In the genomic region with DNA sequence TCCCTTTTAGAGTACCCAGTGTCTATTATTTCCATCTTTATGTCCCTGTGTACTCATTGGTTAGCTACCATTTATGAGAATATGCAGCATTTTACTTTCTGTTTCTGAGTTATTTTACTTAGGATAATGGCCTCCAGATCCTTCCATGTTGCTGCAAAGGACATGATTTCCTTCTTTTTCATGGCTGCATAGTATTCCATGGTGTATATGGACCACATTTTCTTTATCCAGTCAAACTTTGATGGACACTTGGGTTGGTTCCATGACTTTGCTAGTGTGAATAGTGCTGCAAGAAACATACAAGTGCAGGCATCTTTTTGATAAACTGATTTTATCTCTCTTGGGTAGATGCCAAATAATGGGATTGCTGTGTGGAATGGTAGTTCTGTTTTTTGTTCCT, we compare ENCODE assay signal across 25 cellular contexts. TPM values are rescaled to one million over a fixed set of nuclear protein-coding genes. Genes with fewer than 3 reads are reported as not detected.
DNase-seq lines count a peak whose midpoint lies in the region; ATAC-seq, FAIRE-seq and TF ChIP-seq lines count a peak whose summit lies in the region.
"Had no signal": no experiment of that assay in that cellular context is flagged by ENCODE, and none has a peak within 500 bp of the region (broad histone marks: within the 10 kb centered on the region; RNA-seq: fewer than 3 reads in every experiment).

No MANE protein-coding gene starts in this region.

- TF ChIP-seq EP300 in H1 (IDR thresholded peaks at IDR 0.05; ENCODE audit: borderline replicate concordance in 1 of 2, low read depth in 2 of 2, low read length in 2 of 2), result no peak

- H2BK15ac ChIP-seq in H1 (ENCODE audit: low read length), result no peak overlapping the region

- no peak overlapping the region for H2AK5ac ChIP-seq in H1 (ENCODE audit: low read depth, low read length)

- no peak overlapping the region for H3K23ac ChIP-seq in H1 (ENCODE audit: insufficient read length)

- DNase-seq in activated T-cell treated with anti-CD3 and anti-CD28 coated beads, Interleukin-2, amount 50 U/mL, for 72 hours, result no peak
- DNase-seq in activated T-cell treated with anti-CD3 and anti-CD28 coated beads, Interleukin-2, amount 50 U/mL, for 48 hours, result no peak
- DNase-seq in HCT116 (ENCODE audit: low read depth, low spot score), result no peak
- DNase-seq in H1 (ENCODE audit: low read depth in 1 of 2, low spot score in 2 of 2), result no peak
- no peak for DNase-seq in NCI-H128 (lab: John Stamatoyannopoulos, UW; ENCODE audit: unreplicated experiment)
- DNase-seq in islet precursor cell, result no peak
- DNase-seq: ACHN; AML-193; BE2C; CD4-positive, alpha-beta T cell; CD8-positive, alpha-beta memory T cell; DMS 273 treated with DMSO at 0.1 percent for 48 hours; DMS79; GF-D8; GOT3; H7; HCEC 1CT; HFFc6 had no signal

- FAIRE-seq in H1 (lab: Jason Lieb, UNC), result no peak
- FAIRE-seq: A204.1, D721Med, GM12891, GM18507 had no signal

- H3K14ac ChIP-seq in H1 (ENCODE audit: insufficient read length), result no peak overlapping the region

- TF ChIP-seq POLR2A in HCT116 (IDR thresholded peaks at IDR 0.05; ENCODE audit: borderline replicate concordance, extremely low read depth, insufficient read depth, insufficient read length), result no peak
- no peak for TF ChIP-seq POLR2A in H1 (IDR thresholded peaks at IDR 0.05; ENCODE audit: control extremely low read depth in 1 of 2, low read depth in 2 of 2, low read length in 2 of 2)

- no peak overlapping the region for H3K27ac ChIP-seq in HCT116 (ENCODE audit: low read depth, low read length)
- H3K27ac ChIP-seq in H1 (ENCODE audit: low read depth, low read length), result no peak overlapping the region
- H3K27ac ChIP-seq: 22Rv1; BLaER1 treated with 17β-estradiol and CSF1 and Interleukin-3, amounts not matched to agents 10 nM and 100 nM had no signal

- H4K20me1 ChIP-seq in HCT116 (ENCODE audit: insufficient read depth), result peaks cover 55% of the 10 kb centered on the region
- no peaks in the 10 kb centered on the region for H4K20me1 ChIP-seq in H1 (replicated peaks in 1 of 2; ENCODE audit: control insufficient read depth in 1 of 2, insufficient read depth in 2 of 2, low read length in 2 of 2)

- no peak overlapping the region for H4K5ac ChIP-seq in H1 (ENCODE audit: insufficient read length, low read depth, low read length)

- H3K4me1 ChIP-seq in HCT116 (ENCODE audit: control insufficient read depth in 1 of 2, insufficient read depth in 2 of 2, low read length in 2 of 2) (peaks cover under 1 to 31% of the 10 kb centered on the region in 2 experiments; a peak in 3 of 4 replicates), H1 (replicated peaks in 1 of 4; ENCODE audit: control insufficient read depth in 3 of 4, insufficient read depth in 4 of 4, low read length in 3 of 4) (0 out of 7 replicates have a peak, but pooled peaks cover 0 to 2% (median 0%) of the 10 kb centered on the region in 4 experiments)
- H3K4me1 ChIP-seq: BE2C; BLaER1 treated with 17β-estradiol and CSF1 and Interleukin-3, amounts not matched to agents 10 nM and 100 nM had no signal

- H3K4me3 ChIP-seq in HCT116 (replicated peaks in 1 of 2; ENCODE audit: low read depth in 1 of 2, low read length in 2 of 2) (no peak overlapping the region), H1 (ENCODE audit: extremely low read depth in 1 of 4, insufficient read depth in 2 of 4, low read depth in 3 of 4, low read length in 4 of 4) (no peak overlapping the region)
- H3K4me3 ChIP-seq: BLaER1 treated with 17β-estradiol and CSF1 and Interleukin-3, amounts not matched to agents 10 nM and 100 nM had no signal

- peaks cover 14 to 74% of the 10 kb centered on the region in 2 experiments; a peak in 3 of 4 replicates for H3K36me3 ChIP-seq in HCT116 (ENCODE audit: control insufficient read depth in 1 of 2, insufficient read depth in 2 of 2, low read length in 2 of 2)
- H3K36me3 ChIP-seq in H1 (ENCODE audit: control insufficient read depth in 2 of 4, insufficient read depth in 4 of 4, low read length in 3 of 4), result no peaks in the 10 kb centered on the region
- H3K36me3 ChIP-seq: BE2C had no signal

- no peak overlapping the region for H3K4me2 ChIP-seq in HCT116 (ENCODE audit: low read length)
- H3K4me2 ChIP-seq in H1 (ENCODE audit: insufficient read depth in 1 of 2, low read depth in 2 of 2, low read length in 2 of 2), result no peak overlapping the region
- H3K4me2 ChIP-seq: BLaER1 treated with 17β-estradiol and CSF1 and Interleukin-3, amounts not matched to agents 10 nM and 100 nM had no signal

- H3K18ac ChIP-seq in H1 (ENCODE audit: extremely low read depth, low read length), result no peak overlapping the region

- no peak overlapping the region for H3K4ac ChIP-seq in H1 (replicated peaks; ENCODE audit: insufficient read length, low read depth, low read length)

- H3K9me2 ChIP-seq in HCT116 (ENCODE audit: insufficient read depth), result no peaks in the 10 kb centered on the region

- CTCF ChIA-PET in HCT116 (lab: Charles Lee) (interaction anchor here (1.6 kb wide), 1 partner anchor 12 kb away, joined by 6 read pairs; no protein-coding TSS in a partner anchor), H1 (lab: Charles Lee; ENCODE audit: partially characterized antibody) (interaction anchor here (0.7 to 4.8 kb wide), 15 partner anchors 8 to 470 kb away, joined by 3 to 45 read pairs (median 3); no protein-coding TSS in a partner anchor)

- H3K27me3 Mint-ChIP-seq in activated T-cell treated with anti-CD3 and anti-CD28 coated beads, Interleukin-2, amount 50 U/mL, for 72 hours (ENCODE audit: low read depth), result peaks cover 4% of the 10 kb centered on the region
- H3K27me3 Mint-ChIP-seq: CD4-positive, alpha-beta T cell had no signal

- no peaks in the 10 kb centered on the region for H3K27me3 ChIP-seq in HCT116 (ENCODE audit: insufficient read depth, low read length)
- no peaks in the 10 kb centered on the region for H3K27me3 ChIP-seq in H1 (replicated peaks in 1 of 4; ENCODE audit: control insufficient read depth in 3 of 4, extremely low read depth in 1 of 4, insufficient read depth in 3 of 4, low read length in 3 of 4)
- H3K27me3 ChIP-seq: BE2C; BLaER1 treated with 17β-estradiol and CSF1 and Interleukin-3, amounts not matched to agents 10 nM and 100 nM had no signal

- H3K9ac ChIP-seq in HCT116 (ENCODE audit: low read length) (no peak overlapping the region), H1 (replicated peaks in 1 of 4; ENCODE audit: extremely low read depth in 1 of 4, low read depth in 3 of 4, low read length in 3 of 4) (no peak overlapping the region)
- H3K9ac ChIP-seq: BLaER1 treated with 17β-estradiol and CSF1 and Interleukin-3, amounts not matched to agents 10 nM and 100 nM had no signal

- ATAC-seq in activated T-cell treated with anti-CD3 and anti-CD28 coated beads, Interleukin-2, amount 50 U/mL, for 72 hours (replicated peaks in 1 of 2), result no peak
- ATAC-seq in HCT116, result no peak

- no peak overlapping the region for H3K4me3 Mint-ChIP-seq in activated T-cell treated with anti-CD3 and anti-CD28 coated beads, Interleukin-2, amount 50 U/mL, for 72 hours
- H3K4me3 Mint-ChIP-seq: CD14-positive monocyte; CD4-positive, alpha-beta T cell; CD8-positive, alpha-beta memory T cell; HFFc6 had no signal

- peak overlapping the region; percentile 15 for H3K27ac Mint-ChIP-seq in activated T-cell treated with anti-CD3 and anti-CD28 coated beads, Interleukin-2, amount 50 U/mL, for 72 hours
- H3K27ac Mint-ChIP-seq: CD14-positive monocyte; CD4-positive, alpha-beta T cell; CD8-positive, alpha-beta memory T cell; HFFc6 had no signal

- no peak overlapping the region for H4K91ac ChIP-seq in H1 (replicated peaks; ENCODE audit: insufficient read length, low read length)

- H3K56ac ChIP-seq in H1 (replicated peaks; ENCODE audit: insufficient read length, low read depth, low read length), result no peak overlapping the region

- RAD21 ChIA-PET in HCT116 (lab: Charles Lee; ENCODE audit: low non-redundant PET in 1 of 2, low total read pairs in 2 of 2, uncharacterized antibody in 2 of 2, unreplicated experiment in 2 of 2), result no interaction called here

- H3K79me1 ChIP-seq in H1 (ENCODE audit: low read depth, low read length), result no peaks in the 10 kb centered on the region; the same call in 1 of the 2 replicates

- H4K8ac ChIP-seq in H1 (ENCODE audit: extremely low read depth, insufficient read depth, low read length), result no peak overlapping the region

- no peak overlapping the region for H2BK12ac ChIP-seq in H1 (ENCODE audit: low read depth, low read length)

- no peaks in the 10 kb centered on the region for H3K9me3 Mint-ChIP-seq in activated T-cell treated with anti-CD3 and anti-CD28 coated beads, Interleukin-2, amount 50 U/mL, for 72 hours
- H3K9me3 Mint-ChIP-seq: CD4-positive, alpha-beta T cell; CD8-positive, alpha-beta memory T cell; HFFc6 had no signal

- 0 out of 2 replicates have a peak, but pooled peaks cover 2% of the 10 kb centered on the region for H3K23me2 ChIP-seq in H1 (ENCODE audit: low read depth, low read length)

- POLR2A ChIA-PET in HCT116 (lab: Charles Lee) (no interaction called here), H1 (lab: Charles Lee; ENCODE audit: partially characterized antibody) (interaction anchor here (1.6 kb wide), 1 partner anchor 16 kb away, joined by 4 read pairs; no protein-coding TSS in a partner anchor)

- no TSS peak for BruUV-seq in HCT116 (replicated peaks; lab: Mats Ljungman, UMichigan)

- H3K79me2 ChIP-seq in HCT116 (ENCODE audit: insufficient read depth, low read length), result peaks cover 100% of the 10 kb centered on the region
- H3K79me2 ChIP-seq in H1 (ENCODE audit: control insufficient read depth in 1 of 2, insufficient read depth in 2 of 2, low read length in 2 of 2), result peaks cover 0 to 3% of the 10 kb centered on the region in 2 experiments; a peak in 2 of 4 replicates

- TF ChIP-seq RAD21 in HCT116 (IDR thresholded peaks at IDR 0.05; ENCODE audit: low read depth) (no peak), H1 (IDR thresholded peaks at IDR 0.05 in 1 of 2, conservative IDR thresholded peaks at IDR 0.05 in 1 of 2; ENCODE audit: low read depth in 2 of 2, low read length in 2 of 2) (no peak)

- H2BK5ac ChIP-seq in H1 (ENCODE audit: low read depth, low read length), result no peak overlapping the region

- no peaks in the 10 kb centered on the region for H3K36me3 Mint-ChIP-seq in activated T-cell treated with anti-CD3 and anti-CD28 coated beads, Interleukin-2, amount 50 U/mL, for 72 hours (ENCODE audit: insufficient read depth in 2 of 2)
- H3K36me3 Mint-ChIP-seq: CD14-positive monocyte; CD8-positive, alpha-beta memory T cell had no signal

- peaks cover 4% of the 10 kb centered on the region for H3K4me1 Mint-ChIP-seq in activated T-cell treated with anti-CD3 and anti-CD28 coated beads, Interleukin-2, amount 50 U/mL, for 72 hours (ENCODE audit: low read depth)
- H3K4me1 Mint-ChIP-seq: CD14-positive monocyte had no signal

- TF ChIP-seq CTCF in HCT116 (IDR thresholded peaks at IDR 0.05 in 2 of 3, conservative IDR thresholded peaks at IDR 0.05 in 1 of 3; ENCODE audit: borderline replicate concordance in 1 of 3, insufficient read depth in 1 of 3, low read depth in 2 of 3, low read length in 2 of 3) (no peak), H1 (IDR thresholded peaks at IDR 0.05; ENCODE audit: control extremely low read depth in 1 of 3, insufficient read depth in 1 of 3, low read depth in 1 of 3, low read length in 3 of 3) (no peak)

- intact Hi-C loops in HCT116 (cut with micrococcal nuclease), result loop anchor here (2.0 kb wide), 1 partner anchor 519 kb away; no protein-coding TSS in a partner anchor

- no peaks in the 10 kb centered on the region for H3K9me3 ChIP-seq in HCT116 (ENCODE audit: control insufficient read depth in 1 of 2, insufficient read depth in 1 of 2, low read depth in 1 of 2, low read length in 2 of 2)
- H3K9me3 ChIP-seq in H1 (ENCODE audit: insufficient read depth in 2 of 2, low read depth in 1 of 2, low read length in 1 of 2), result no peaks in the 10 kb centered on the region
- H3K9me3 ChIP-seq: BE2C had no signal

- no peak overlapping the region for H2BK20ac ChIP-seq in H1 (ENCODE audit: low read length)

- no peak overlapping the region for H2BK120ac ChIP-seq in H1 (replicated peaks; ENCODE audit: low read depth, low read length)

- H2AFZ ChIP-seq in HCT116 (ENCODE audit: low read depth, low read length, poor library complexity, severe bottlenecking) (no peak overlapping the region), H1 (ENCODE audit: low read length) (no peak overlapping the region)

RNA-seq across cellular contexts. Expression of a gene that starts 55.4 kb away (rescaled TPM):
- total RNA-seq in activated T-cell treated with anti-CD3 and anti-CD28 coated beads, Interleukin-2, amount 50 U/mL, for 72 hours, result 10 to 100 TPM; 24.3 to 27.7 TPM
- total RNA-seq in HCT116 (2021; ENCODE audit: unreplicated experiment), result 12.5 TPM
- 7.5 and 7.9 TPM in 2 replicates for polyA plus RNA-seq in HCT116 (2012)
- 23.4 and 23.7 TPM in 2 replicates for total RNA-seq in H1 (2021; fragmentation: NEBNext Ultra II Directional; extraction: Animal tissue kit (Norgen Biotek cat#: 25700))
- polyA plus RNA-seq in H1 (2011; rRNA removed), result 13.8 and 16.1 TPM in 2 replicates
- polyA plus RNA-seq in H1 (2011; cell fraction: cytosol; rRNA removed), result 15.9 TPM
- polyA plus RNA-seq in H1 (2011; cell fraction: nucleus; rRNA removed), result 15.7 TPM
- 12.0 to 16.0 TPM (median 14.0 TPM) in 4 replicates for polyA plus RNA-seq in H1 (2012, experiment 1 of 2)
- polyA plus RNA-seq in H1 (2012, experiment 2 of 2), result 2.7 TPM
- polyA plus RNA-seq in H1 (2013, experiment 1 of 2), result 15.5 TPM
- 16.3 TPM for polyA plus RNA-seq in H1 (2013, experiment 2 of 2)
- 35.7 and 37.1 TPM in 2 replicates for polyA minus RNA-seq in H1 (2011; rRNA and poly(A)+ RNA removed)
- 10.2 TPM for polyA minus RNA-seq in H1 (2011; cell fraction: cytosol; rRNA and poly(A)+ RNA removed)
- polyA minus RNA-seq in H1 (2011; cell fraction: nucleus; rRNA and poly(A)+ RNA removed), result 13.9 TPM
